In the genomic region with DNA sequence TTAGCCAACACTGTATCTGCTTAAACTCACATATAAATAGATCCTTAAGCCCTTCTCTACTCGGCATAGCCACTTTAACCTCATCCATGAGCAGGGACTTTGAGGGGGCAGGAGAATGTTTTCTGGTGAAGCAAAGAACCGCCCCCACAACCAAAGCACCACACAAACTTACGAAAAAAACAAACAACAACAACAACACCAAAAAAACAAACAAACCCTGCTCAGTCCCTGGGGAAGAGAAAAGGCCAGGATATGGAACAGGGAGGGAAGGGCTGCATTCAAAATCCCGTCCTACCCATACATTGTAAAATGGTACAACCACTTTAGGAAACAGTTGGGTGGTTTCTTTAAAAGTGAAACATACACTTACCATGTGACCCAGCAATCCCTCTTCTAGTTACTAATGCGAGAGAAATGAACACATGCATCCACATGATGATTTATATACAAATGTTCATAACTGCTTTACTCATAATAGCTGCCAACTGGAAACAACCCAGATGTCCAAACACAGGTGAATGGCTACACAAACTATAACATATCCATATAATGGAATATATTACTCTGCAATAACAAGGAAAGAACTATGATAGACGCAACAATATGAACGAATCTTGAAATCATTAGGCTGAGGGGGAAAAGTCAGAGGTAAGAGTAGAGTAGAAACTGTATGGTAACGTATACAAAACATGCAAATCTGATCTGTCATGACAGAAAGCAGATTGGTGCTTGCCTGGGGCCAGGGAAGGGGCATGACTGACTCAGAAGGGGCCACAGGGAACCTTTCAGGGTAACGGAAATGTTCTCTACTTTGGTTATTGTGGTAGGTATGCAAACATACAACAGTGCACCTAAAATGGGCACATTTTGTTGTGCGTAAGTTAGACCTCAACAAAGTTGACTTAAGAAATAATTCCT, we compare ENCODE assay signal across 8 cellular contexts. TPM values are rescaled to one million over a fixed set of nuclear protein-coding genes. Genes with fewer than 3 reads are reported as not detected.
A peak's percentile ranks its signal among the peaks of the same experiment; 100 is the strongest.
DNase-seq lines count a peak whose midpoint lies in the region; ATAC-seq and TF ChIP-seq lines count a peak whose summit lies in the region.

No MANE protein-coding gene starts in this region.

- peak overlapping the region; percentile 93 for H3K27ac Mint-ChIP-seq in activated CD8-positive, alpha-beta T cell treated with anti-CD3 and anti-CD28 coated beads for 36 hours

- peak overlapping the region; percentile 57 for H3K4me3 Mint-ChIP-seq in activated CD8-positive, alpha-beta T cell treated with anti-CD3 and anti-CD28 coated beads for 36 hours

- POLR2A ChIA-PET in activated CD8-positive, alpha-beta T cell treated with anti-CD3 and anti-CD28 coated beads for 36 hours (lab: Charles Lee), result interaction anchor here (0.8 to 14.3 kb wide), 5 partner anchors 15 to 53 kb away, joined by 3 to 135 read pairs (median 5); a partner anchor contains a TSS

- H3K27me3 Mint-ChIP-seq in activated CD8-positive, alpha-beta T cell treated with anti-CD3 and anti-CD28 coated beads for 36 hours, result no peaks in the 10 kb centered on the region

- CTCF ChIA-PET in activated CD8-positive, alpha-beta T cell treated with anti-CD3 and anti-CD28 coated beads for 36 hours (lab: Charles Lee), result interaction anchor here (1.2 to 1.8 kb wide), 3 partner anchors 46 to 53 kb away, joined by 3 to 5 read pairs (median 4); no protein-coding TSS in a partner anchor

- no peaks in the 10 kb centered on the region for H3K36me3 Mint-ChIP-seq in activated CD8-positive, alpha-beta T cell treated with anti-CD3 and anti-CD28 coated beads for 36 hours (ENCODE audit: low read depth)

- intact Hi-C loops in activated CD8-positive, alpha-beta T cell treated with anti-CD3 and anti-CD28 coated beads for 36 hours (cut with micrococcal nuclease), result no loop called here

- H3K9me3 Mint-ChIP-seq in activated CD8-positive, alpha-beta T cell treated with anti-CD3 and anti-CD28 coated beads for 36 hours, result no peaks in the 10 kb centered on the region

- no peak for TF ChIP-seq CTCF in activated CD8-positive, alpha-beta T cell treated with anti-CD3 and anti-CD28 coated beads for 36 hours (IDR thresholded peaks at IDR 0.05)

- DNase-seq in activated CD8-positive, alpha-beta memory T cell treated with anti-CD3 and anti-CD28 coated beads, Interleukin-2, amount 50 U/mL, for 24 hours (ENCODE audit: extremely low read depth), result peak; percentile 30
- DNase-seq in activated CD8-positive, alpha-beta memory T cell treated with anti-CD3 and anti-CD28 coated beads, Interleukin-2, amount 50 U/mL, for 4 hours, result no peak
- DNase-seq in activated CD8-positive, alpha-beta T cell treated with anti-CD3 and anti-CD28 coated beads for 36 hours, result peak; percentile 74
- peak; percentile 47 for DNase-seq in germinal center (ENCODE audit: low spot score)
- DNase-seq in stimulated activated naive CD8-positive, alpha-beta T cell treated with anti-CD3 and anti-CD28 coated beads, Interleukin-15, Interleukin-2, amounts not matched to agents 100 U/mL and 50 U/mL, for 24 hours, result peak; percentile 58
- no peak for DNase-seq in SIG-M5 treated with dmso at 0.1 percent for 504 hours (lab: John Stamatoyannopoulos, UW; ENCODE audit: unreplicated experiment)
- no peak for DNase-seq in GM19238 (ENCODE audit: insufficient read length, low spot score)

- peaks cover 47% of the 10 kb centered on the region for H3K4me1 Mint-ChIP-seq in activated CD8-positive, alpha-beta T cell treated with anti-CD3 and anti-CD28 coated beads for 36 hours (ENCODE audit: low read depth)

- peak; percentile 81 for ATAC-seq in activated CD8-positive, alpha-beta T cell treated with anti-CD3 and anti-CD28 coated beads for 36 hours
- ATAC-seq in stimulated activated naive CD8-positive, alpha-beta T cell treated with anti-CD3 and anti-CD28 coated beads, Interleukin-15, Interleukin-2, amounts not matched to agents 100 U/mL and 50 U/mL, for 24 hours, result peak; percentile 88
- no peak for ATAC-seq in GM19463 (IDR thresholded peaks at IDR 0.05; ENCODE audit: unreplicated experiment)

RNA-seq across cellular contexts. Expression of a gene that starts 37.7 kb away (rescaled TPM):
- total RNA-seq in activated CD8-positive, alpha-beta T cell treated with anti-CD3 and anti-CD28 coated beads for 36 hours, result 10 to 100 TPM; 34.4 to 40.5 TPM

Comparison
In these comparisons a context has a peak if more than half of its experiments do, and no peak if none do; other contexts are left out.
1. DNase-seq: peak in activated CD8-positive, alpha-beta memory T cell treated with anti-CD3 and anti-CD28 coated beads, Interleukin-2, amount 50 U/mL, for 24 hours (single experiment), activated CD8-positive, alpha-beta T cell treated with anti-CD3 and anti-CD28 coated beads for 36 hours (single experiment), germinal center (single experiment) and stimulated activated naive CD8-positive, alpha-beta T cell treated with anti-CD3 and anti-CD28 coated beads, Interleukin-15, Interleukin-2, amounts not matched to agents 100 U/mL and 50 U/mL, for 24 hours (single experiment); none in activated CD8-positive, alpha-beta memory T cell treated with anti-CD3 and anti-CD28 coated beads, Interleukin-2, amount 50 U/mL, for 4 hours (single experiment), SIG-M5 treated with dmso at 0.1 percent for 504 hours (single experiment) and GM19238 (single experiment).